ENCODE assay signal across 22 cellular contexts in genomic region chr16:22225060-22225459, GRCh38. TPM values are rescaled to one million over a fixed set of nuclear protein-coding genes. Genes with fewer than 3 reads are reported as not detected.
DNase-seq lines count a peak whose midpoint lies in the region; ATAC-seq and TF ChIP-seq lines count a peak whose summit lies in the region.
"Had no signal": no experiment of that assay in that cellular context is flagged by ENCODE, and none has a peak within 500 bp of the region (broad histone marks: within the 10 kb centered on the region; RNA-seq: fewer than 3 reads in every experiment).

No MANE protein-coding gene starts in this region.

- H3K36me3 Mint-ChIP-seq in MCF 10A (ENCODE audit: insufficient read depth, unreplicated experiment) (peaks cover 43% of the 10 kb centered on the region), neural progenitor cell (no peaks in the 10 kb centered on the region)

- no peak for ATAC-seq in left lung
- ATAC-seq: mucosa of descending colon had no signal

- no peak for TF ChIP-seq CTCF in breast epithelium (IDR thresholded peaks at IDR 0.05)
- TF ChIP-seq CTCF in MCF 10A (IDR thresholded peaks at IDR 0.05; ENCODE audit: unreplicated experiment) = no peak
- TF ChIP-seq CTCF in fibroblast of mammary gland (conservative IDR thresholded peaks at IDR 0.05; ENCODE audit: control insufficient read depth, insufficient read depth, low read depth, low read length) = no peak
- no peak for TF ChIP-seq CTCF in uterus (IDR thresholded peaks at IDR 0.05)
- no peak for TF ChIP-seq CTCF in neural progenitor cell (IDR thresholded peaks at IDR 0.05)
- no peak for TF ChIP-seq CTCF in left lung (IDR thresholded peaks at IDR 0.05)

- H3K27me3 ChIP-seq in breast epithelium (no peaks in the 10 kb centered on the region), uterus (no peaks in the 10 kb centered on the region), neural progenitor cell (no peaks in the 10 kb centered on the region), left lung (no peaks in the 10 kb centered on the region)
- H3K27me3 ChIP-seq: cardiac muscle cell, ovary, SJSA1 had no signal

- H3K27ac Mint-ChIP-seq in MCF 10A (ENCODE audit: low read depth, unreplicated experiment) = no peak overlapping the region
- H3K27ac Mint-ChIP-seq in neural progenitor cell = no peak overlapping the region
- H3K27ac Mint-ChIP-seq: activated naive CD8-positive, alpha-beta T cell had no signal

- H3K9me3 Mint-ChIP-seq in MCF 10A (ENCODE audit: unreplicated experiment) = no peaks in the 10 kb centered on the region
- H3K9me3 Mint-ChIP-seq in neural progenitor cell = no peaks in the 10 kb centered on the region
- H3K9me3 Mint-ChIP-seq: CD14-positive monocyte had no signal

- no peaks in the 10 kb centered on the region for H3K36me3 ChIP-seq in breast epithelium
- no peaks in the 10 kb centered on the region for H3K36me3 ChIP-seq in uterus
- H3K36me3 ChIP-seq in neural progenitor cell = no peaks in the 10 kb centered on the region
- peaks cover 0 to 42% of the 10 kb centered on the region in 2 donors for H3K36me3 ChIP-seq in left lung
- H3K36me3 ChIP-seq: ovary had no signal

- BruUV-seq in MCF 10A (replicated peaks; lab: Mats Ljungman, UMichigan) = no TSS peak

- H3K4me3 Mint-ChIP-seq in MCF 10A (ENCODE audit: unreplicated experiment) = no peak overlapping the region
- H3K4me3 Mint-ChIP-seq in neural progenitor cell = no peak overlapping the region
- H3K4me3 Mint-ChIP-seq: activated naive CD8-positive, alpha-beta T cell; CD14-positive monocyte had no signal

- H3K27me3 Mint-ChIP-seq in MCF 10A (ENCODE audit: insufficient read depth, unreplicated experiment) (no peaks in the 10 kb centered on the region), neural progenitor cell (ENCODE audit: insufficient read depth, low read depth) (no peaks in the 10 kb centered on the region)
- H3K27me3 Mint-ChIP-seq: activated naive CD8-positive, alpha-beta T cell had no signal

- no peaks in the 10 kb centered on the region for H3K9me3 ChIP-seq in breast epithelium
- H3K9me3 ChIP-seq in uterus = no peaks in the 10 kb centered on the region
- no peaks in the 10 kb centered on the region for H3K9me3 ChIP-seq in neural progenitor cell (ENCODE audit: low read depth)
- no peaks in the 10 kb centered on the region for H3K9me3 ChIP-seq in left lung
- H3K9me3 ChIP-seq: mucosa of descending colon, ovary, SJSA1 had no signal

- H3K4me2 ChIP-seq in neural progenitor cell = no peak overlapping the region

- H3F3A ChIP-seq in neural progenitor cell (ENCODE audit: low read depth) = no peaks in the 10 kb centered on the region

- DNase-seq in breast epithelium (ENCODE audit: low spot score in 2 of 2) (peak in 1 of 2 donors; percentile 40), MCF 10A (ENCODE audit: unreplicated experiment) (no peak), fibroblast of mammary gland (ENCODE audit: low read depth) (peak; percentile 46), posterior cingulate gyrus (peak; percentile 19 to 94 (median 70)), uterus (peak; percentile 53 to 57), NCI-H128 (lab: John Stamatoyannopoulos, UW; ENCODE audit: unreplicated experiment) (no peak), neural progenitor cell (ENCODE audit: low spot score) (no peak), left lung (no peak)
- DNase-seq: 8988T; activated CD4-positive, alpha-beta T cell treated with anti-CD3 and anti-CD28 coated beads for 48 hours; activated T-cell treated with anti-CD3 and anti-CD28 coated beads for 4 hours; DMS53; islet precursor cell; mucosa of descending colon; NCI-H446; ovary; stimulated activated CD4-positive, alpha-beta T cell treated with anti-CD3 and anti-CD28 coated beads, Interleukin-15, amount 100 ng/mL, for 24 hours; T-helper 9 cell had no signal

- H3K79me2 ChIP-seq in neural progenitor cell (ENCODE audit: low read depth) = no peaks in the 10 kb centered on the region

- POLR2A ChIA-PET in MCF 10A (lab: Yijun Ruan, JAX) = no interaction called here

- intact Hi-C loops in breast epithelium (cut with DNase I; ENCODE audit: low total_unique reads) (no loop called here), MCF 10A (cut with micrococcal nuclease) (no loop called here), posterior cingulate gyrus (cut with DNase I) (no loop called here), uterus (cut with DNase I; ENCODE audit: low total_unique reads) (no loop called here), left lung (cut with DNase I) (no loop called here)

- H3K4me1 ChIP-seq in breast epithelium (no peaks in the 10 kb centered on the region), uterus (no peaks in the 10 kb centered on the region), neural progenitor cell (no peaks in the 10 kb centered on the region), left lung (peaks cover 0 to 10% of the 10 kb centered on the region in 2 donors)

- H3K27ac ChIP-seq in breast epithelium = peak overlapping the region; percentile 40 to 73
- peak overlapping the region; percentile 34 to 40 for H3K27ac ChIP-seq in uterus
- no peak overlapping the region for H3K27ac ChIP-seq in neural progenitor cell
- no peak overlapping the region for H3K27ac ChIP-seq in left lung
- H3K27ac ChIP-seq: cardiac muscle cell, ovary, SJSA1 had no signal

- CTCF ChIA-PET in MCF 10A (lab: Yijun Ruan, JAX) = interaction anchor here (0.5 kb wide), 1 partner anchor 166 kb away, joined by 4 read pairs; no protein-coding TSS in a partner anchor

- H3K4me3 ChIP-seq in breast epithelium = no peak overlapping the region
- H3K4me3 ChIP-seq in fibroblast of mammary gland (ENCODE audit: control insufficient read depth, low read depth, low read length) = no peak overlapping the region
- no peak overlapping the region for H3K4me3 ChIP-seq in uterus
- no peak overlapping the region for H3K4me3 ChIP-seq in neural progenitor cell
- H3K4me3 ChIP-seq in left lung = no peak overlapping the region
- H3K4me3 ChIP-seq: cardiac muscle cell, mucosa of descending colon, ovary, SJSA1 had no signal

- H2AFZ ChIP-seq in neural progenitor cell (replicated peaks) = no peak overlapping the region

- H3K4me1 Mint-ChIP-seq in MCF 10A (ENCODE audit: insufficient read depth, unreplicated experiment) (peaks cover 5% of the 10 kb centered on the region), neural progenitor cell (no peaks in the 10 kb centered on the region)
- H3K4me1 Mint-ChIP-seq: CD14-positive monocyte had no signal

- H3K9ac ChIP-seq in neural progenitor cell = no peak overlapping the region

- no peaks in the 10 kb centered on the region for H4K20me1 ChIP-seq in neural progenitor cell (ENCODE audit: low read depth)

- no peak for TF ChIP-seq POLR2A in breast epithelium (IDR thresholded peaks at IDR 0.05)
- no peak for TF ChIP-seq POLR2A in uterus (IDR thresholded peaks at IDR 0.05)

RNA-seq across cellular contexts. Expression of gene EEF2K, which starts 19.0 kb away (rescaled TPM):
- 10 to 100 TPM; 23.3 to 40.5 (median 30.0) TPM for total RNA-seq in breast epithelium
- 15.0 and 15.9 TPM in 2 replicates for total RNA-seq in MCF 10A (2022)
- 10 to 100 TPM; 17.4 to 82.0 (median 35.5) TPM for total RNA-seq in uterus
- total RNA-seq in neural progenitor cell (ENCODE audit: low replicate concordance) = 9.0 and 12.3 TPM in 2 replicates
- 10 to 100 TPM; 21.2 to 32.8 TPM for total RNA-seq in left lung

Comparison
In these comparisons a context has a peak if more than half of its experiments do, and no peak if none do; other contexts are left out.
1. DNase-seq: peak in fibroblast of mammary gland (single experiment), posterior cingulate gyrus (10 of 10) and uterus (2 of 2); none in MCF 10A (single experiment), NCI-H128 (single experiment), neural progenitor cell (single experiment) and left lung (0 of 2).
2. H3K27ac ChIP-seq: peak in breast epithelium (2 of 2) and uterus (2 of 2); none in neural progenitor cell (single experiment) and left lung (0 of 2).